Comparison of ENCODE assay signal across 20 cellular contexts in genomic region chr20:697826-698225, GRCh38. TPM values are rescaled to one million over a fixed set of nuclear protein-coding genes. Genes with fewer than 3 reads are reported as not detected.
A peak's percentile ranks its signal among the peaks of the same experiment; 100 is the strongest.
DNase-seq lines count a peak whose midpoint lies in the region; ATAC-seq, FAIRE-seq and TF ChIP-seq lines count a peak whose summit lies in the region.
"Had no signal": no experiment of that assay in that cellular context is flagged by ENCODE, and none has a peak within 500 bp of the region (broad histone marks: within the 10 kb centered on the region; RNA-seq: fewer than 3 reads in every experiment).

No MANE protein-coding gene starts in this region.

- H3K4me1 ChIP-seq in HepG2 (ENCODE audit: insufficient read depth, low read length) (no peaks in the 10 kb centered on the region), right lobe of liver (peaks cover 0 to 13% (median 4%) of the 10 kb centered on the region in 4 donors), H1 (replicated peaks in 1 of 4; ENCODE audit: control insufficient read depth in 3 of 4, insufficient read depth in 4 of 4, low read length in 3 of 4) (peaks cover 7 to 15% (median 10%) of the 10 kb centered on the region in 4 experiments), spleen (no peaks in the 10 kb centered on the region), upper lobe of right lung (no peaks in the 10 kb centered on the region)
- H3K4me1 ChIP-seq: HAP-1 had no signal

- TF ChIP-seq POLR2A in HepG2 (IDR thresholded peaks at IDR 0.05; ENCODE audit: insufficient read depth in 1 of 2, low read depth in 2 of 2, low read length in 2 of 2) (no peak), right lobe of liver (IDR thresholded peaks at IDR 0.05) (no peak), H1 (IDR thresholded peaks at IDR 0.05; ENCODE audit: control extremely low read depth in 1 of 2, low read depth in 2 of 2, low read length in 2 of 2) (no peak), spleen (IDR thresholded peaks at IDR 0.05) (no peak)

- TF ChIP-seq EP300 in HepG2 (IDR thresholded peaks at IDR 0.05; ENCODE audit: low read depth in 2 of 2, low read length in 2 of 2) (no peak), HepG2 (CRISPR knock-in tag; IDR thresholded peaks at IDR 0.05; ENCODE audit: borderline replicate concordance) (no peak), H1 (IDR thresholded peaks at IDR 0.05; ENCODE audit: borderline replicate concordance in 1 of 2, low read depth in 2 of 2, low read length in 2 of 2) (no peak)

- WGBS in HepG2 (ENCODE audit: low lambda C conversion rate) = 34% methylated on average over 9 of the region's 9 CpGs
- WGBS in right lobe of liver (ENCODE audit: insufficient coverage, low coverage, low lambda C conversion rate, missing lambda C conversion rate) = 80% methylated on average over 8 of the region's 9 CpGs
- 83% methylated on average over 8 of the region's 9 CpGs; no CpG with 5 or more reads in 1 of the 2 experiments for WGBS in H1 (ENCODE audit: extremely low coverage in 1 of 2, insufficient coverage in 1 of 2, insufficient read length in 1 of 2, insufficient replicate concordance in 2 of 2, low coverage in 1 of 2, low lambda C conversion rate in 2 of 2, missing lambda C conversion rate in 1 of 2), 2 experiments
- 67 to 88% (median 77%) methylated on average over 9 of the region's 9 CpGs for WGBS in spleen, 5 donors

- H2AK5ac ChIP-seq in H1 (ENCODE audit: low read depth, low read length) = no peak overlapping the region

- peaks cover 28% of the 10 kb centered on the region for H3K27me3 Mint-ChIP-seq in nephron progenitor cell (ENCODE audit: low read depth, poor library complexity)

- H2AFZ ChIP-seq in HepG2 (ENCODE audit: low read length) = no peak overlapping the region
- H2AFZ ChIP-seq in H1 (ENCODE audit: low read length) = peak overlapping the region; percentile 20; the same call in 1 of the 2 replicates

- TF ChIP-seq RAD21 in HepG2 (CRISPR knock-in tag; IDR thresholded peaks at IDR 0.05) (no peak), H1 (IDR thresholded peaks at IDR 0.05 in 1 of 2, conservative IDR thresholded peaks at IDR 0.05 in 1 of 2; ENCODE audit: low read depth in 2 of 2, low read length in 2 of 2) (no peak)

- CTCF ChIA-PET in HepG2 (lab: Yijun Ruan, JAX; ENCODE audit: low intra/inter-chr PET ratio, low total read pairs) (no interaction called here), H1 (lab: Charles Lee; ENCODE audit: partially characterized antibody) (no interaction called here)

- 0 out of 2 replicates have a peak overlapping the region, but pooled peaks have one; percentile 50 for H2BK12ac ChIP-seq in H1 (ENCODE audit: low read depth, low read length)

- no peak overlapping the region for H3K4me2 ChIP-seq in HepG2 (ENCODE audit: low read depth, low read length)
- no peak overlapping the region for H3K4me2 ChIP-seq in H1 (ENCODE audit: insufficient read depth in 1 of 2, low read depth in 2 of 2, low read length in 2 of 2)
- H3K4me2 ChIP-seq: BLaER1 had no signal

- no peak overlapping the region for H3K14ac ChIP-seq in H1 (ENCODE audit: insufficient read length)

- peaks cover 1% of the 10 kb centered on the region; the same call in 1 of the 2 replicates for H3K23me2 ChIP-seq in H1 (ENCODE audit: low read depth, low read length)

- no peak overlapping the region for H4K5ac ChIP-seq in H1 (ENCODE audit: insufficient read length, low read depth, low read length)

- no peak overlapping the region for H3K18ac ChIP-seq in H1 (ENCODE audit: extremely low read depth, low read length)

- intact Hi-C loops in HepG2 (cut with micrococcal nuclease; ENCODE audit: unreplicated experiment) = no loop called here
- intact Hi-C loops in right lobe of liver (cut with DNase I) = no loop called here
- intact Hi-C loops in spleen (cut with DNase I; ENCODE audit: low total_unique reads) = no loop called here
- intact Hi-C loops in upper lobe of right lung (cut with DNase I) = no loop called here

- no peak overlapping the region for H3K4ac ChIP-seq in H1 (replicated peaks; ENCODE audit: insufficient read length, low read depth, low read length)

- no peak overlapping the region for H3K27ac ChIP-seq in HepG2 (ENCODE audit: extremely low read length, insufficient read depth, low read length)
- no peak overlapping the region for H3K27ac ChIP-seq in right lobe of liver
- H3K27ac ChIP-seq in H1 (ENCODE audit: low read depth, low read length) = no peak overlapping the region
- H3K27ac ChIP-seq in spleen = no peak overlapping the region
- H3K27ac ChIP-seq in upper lobe of right lung = no peak overlapping the region
- H3K27ac ChIP-seq: BLaER1 had no signal

- H2BK5ac ChIP-seq in H1 (ENCODE audit: low read depth, low read length) = no peak overlapping the region

- H2BK120ac ChIP-seq in H1 (replicated peaks; ENCODE audit: low read depth, low read length) = no peak overlapping the region

- no peaks in the 10 kb centered on the region for H3K79me2 ChIP-seq in HepG2 (ENCODE audit: insufficient read depth, low read length)
- H3K79me2 ChIP-seq in H1 (ENCODE audit: control insufficient read depth in 1 of 2, insufficient read depth in 2 of 2, low read length in 2 of 2) = no peaks in the 10 kb centered on the region

- no peak for TF ChIP-seq CTCF in HepG2 (CRISPR knock-in tag; IDR thresholded peaks at IDR 0.05)
- TF ChIP-seq CTCF in right lobe of liver (IDR thresholded peaks at IDR 0.05) = no peak
- TF ChIP-seq CTCF in H1 (IDR thresholded peaks at IDR 0.05; ENCODE audit: control extremely low read depth in 1 of 3, insufficient read depth in 1 of 3, low read depth in 1 of 3, low read length in 3 of 3) = no peak
- no peak for TF ChIP-seq CTCF in nephron progenitor cell (IDR thresholded peaks at IDR 0.05)
- TF ChIP-seq CTCF in spleen (IDR thresholded peaks at IDR 0.05 in 8 of 11, conservative IDR thresholded peaks at IDR 0.05 in 3 of 11) = no peak
- TF ChIP-seq CTCF in upper lobe of right lung (IDR thresholded peaks at IDR 0.05) = no peak

- no TSS peak for BruUV-seq in HepG2 (replicated peaks; lab: Mats Ljungman, UMichigan)

- no peaks in the 10 kb centered on the region for H3K9me3 Mint-ChIP-seq in nephron progenitor cell
- H3K9me3 Mint-ChIP-seq: CD4-positive, alpha-beta memory T cell had no signal

- H3K9ac ChIP-seq in HepG2 (ENCODE audit: insufficient read depth, low read depth, low read length) (no peak overlapping the region), H1 (replicated peaks in 1 of 4; ENCODE audit: extremely low read depth in 1 of 4, low read depth in 3 of 4, low read length in 3 of 4) (no peak overlapping the region)
- H3K9ac ChIP-seq: BLaER1 had no signal

- POLR2A ChIA-PET in HepG2 (lab: Yijun Ruan, JAX) (no interaction called here), H1 (lab: Charles Lee; ENCODE audit: partially characterized antibody) (no interaction called here)

- H3K27me3 ChIP-seq in HepG2 (ENCODE audit: control insufficient read depth in 1 of 2, insufficient read depth in 2 of 2, low read length in 2 of 2) (peaks cover 18 to 65% of the 10 kb centered on the region in 2 experiments), right lobe of liver (no peaks in the 10 kb centered on the region), H1 (replicated peaks in 1 of 4; ENCODE audit: control insufficient read depth in 3 of 4, extremely low read depth in 1 of 4, insufficient read depth in 3 of 4, low read length in 3 of 4) (no peaks in the 10 kb centered on the region), spleen (replicated peaks in 1 of 7) (peaks cover 0 to 39% (median 0%) of the 10 kb centered on the region in 7 donors), upper lobe of right lung (peaks cover 9% of the 10 kb centered on the region)
- H3K27me3 ChIP-seq: BLaER1 had no signal

- no peak overlapping the region for H2BK15ac ChIP-seq in H1 (ENCODE audit: low read length)

- no peak overlapping the region for H4K8ac ChIP-seq in H1 (ENCODE audit: extremely low read depth, insufficient read depth, low read length)

- H3K4me1 Mint-ChIP-seq in nephron progenitor cell = peaks cover 25% of the 10 kb centered on the region
- H3K4me1 Mint-ChIP-seq: CD14-positive monocyte; CD4-positive, alpha-beta memory T cell had no signal

- H3K27ac Mint-ChIP-seq in nephron progenitor cell = peak overlapping the region; percentile 69
- H3K27ac Mint-ChIP-seq: CD14-positive monocyte had no signal

- no peak overlapping the region for H3K23ac ChIP-seq in H1 (ENCODE audit: insufficient read length)

- no peak overlapping the region for H3K4me3 Mint-ChIP-seq in nephron progenitor cell
- H3K4me3 Mint-ChIP-seq: CD14-positive monocyte; CD4-positive, alpha-beta memory T cell; IgD-negative memory B cell had no signal

- no peak for ATAC-seq in HepG2
- ATAC-seq in right lobe of liver = no peak
- no peak for ATAC-seq in upper lobe of right lung
- ATAC-seq in GM21528 (IDR thresholded peaks at IDR 0.05; ENCODE audit: low FRiP score, unreplicated experiment) = no peak
- ATAC-seq: GM12878 had no signal

- H3K79me1 ChIP-seq in H1 (ENCODE audit: low read depth, low read length) = no peaks in the 10 kb centered on the region

- no peak overlapping the region for H2BK20ac ChIP-seq in H1 (ENCODE audit: low read length)

- no peak overlapping the region for H4K91ac ChIP-seq in H1 (replicated peaks; ENCODE audit: insufficient read length, low read length)

- FAIRE-seq in HepG2 (lab: Jason Lieb, UNC) (no peak), H1 (lab: Jason Lieb, UNC) (no peak)
- FAIRE-seq: GM12878, HTR-8/SVneo had no signal

- H3K9me3 ChIP-seq in HepG2 (ENCODE audit: low read length) = no peaks in the 10 kb centered on the region
- H3K9me3 ChIP-seq in right lobe of liver = no peaks in the 10 kb centered on the region
- no peaks in the 10 kb centered on the region for H3K9me3 ChIP-seq in H1 (ENCODE audit: insufficient read depth in 2 of 2, low read depth in 1 of 2, low read length in 1 of 2)
- no peaks in the 10 kb centered on the region for H3K9me3 ChIP-seq in spleen
- H3K9me3 ChIP-seq in upper lobe of right lung = no peaks in the 10 kb centered on the region
- H3K9me3 ChIP-seq: BLaER1, HAP-1 had no signal

- H3K36me3 ChIP-seq in HepG2 (replicated peaks in 1 of 2; ENCODE audit: control insufficient read depth in 1 of 2, insufficient read depth in 2 of 2, low read length in 2 of 2) (no peaks in the 10 kb centered on the region), right lobe of liver (no peaks in the 10 kb centered on the region), H1 (ENCODE audit: control insufficient read depth in 2 of 4, insufficient read depth in 4 of 4, low read length in 3 of 4) (no peaks in the 10 kb centered on the region), spleen (no peaks in the 10 kb centered on the region), upper lobe of right lung (no peaks in the 10 kb centered on the region)
- H3K36me3 ChIP-seq: BLaER1, HAP-1 had no signal

- no peak overlapping the region for H3K56ac ChIP-seq in H1 (replicated peaks; ENCODE audit: insufficient read length, low read depth, low read length)

- H3K4me3 ChIP-seq in HepG2 (replicated peaks in 1 of 3; ENCODE audit: insufficient read depth in 1 of 3, low read depth in 2 of 3, low read length in 3 of 3) = no peak overlapping the region
- no peak overlapping the region for H3K4me3 ChIP-seq in right lobe of liver
- no peak overlapping the region for H3K4me3 ChIP-seq in H1 (ENCODE audit: extremely low read depth in 1 of 4, insufficient read depth in 2 of 4, low read depth in 3 of 4, low read length in 4 of 4)
- H3K4me3 ChIP-seq in spleen = no peak overlapping the region
- H3K4me3 ChIP-seq in upper lobe of right lung = no peak overlapping the region
- H3K4me3 ChIP-seq: BLaER1, GM12878, HAP-1 had no signal

- no peaks in the 10 kb centered on the region; the same call in 1 of the 2 replicates for H4K20me1 ChIP-seq in HepG2 (ENCODE audit: insufficient read depth, low read length)
- no peaks in the 10 kb centered on the region for H4K20me1 ChIP-seq in H1 (replicated peaks in 1 of 2; ENCODE audit: control insufficient read depth in 1 of 2, insufficient read depth in 2 of 2, low read length in 2 of 2)
- H4K20me1 ChIP-seq: BLaER1 had no signal

- DNase-seq in HepG2 (ENCODE audit: low spot score) (no peak), right lobe of liver (no peak), H1 (ENCODE audit: low read depth in 1 of 2, low spot score in 2 of 2) (no peak), nephron progenitor cell (no peak), spleen (peak; percentile 41), GDM1 (lab: John Stamatoyannopoulos, UW) (no peak), upper lobe of right lung (no peak)
- DNase-seq: 8988T; CD4-positive, alpha-beta memory T cell; DMS79 treated with DMSO at 0.1 percent for 48 hours; KBM-7 had no signal

- in situ Hi-C loops in HepG2 (cut with HindIII; ENCODE audit: extremely low pct_ligation_motif_present, low pct_unique_long_range_greater_than_20kb) = no loop called here

- no peaks in the 10 kb centered on the region for H3K36me3 Mint-ChIP-seq in nephron progenitor cell (ENCODE audit: low read depth)
- H3K36me3 Mint-ChIP-seq: CD14-positive monocyte; CD4-positive, alpha-beta memory T cell had no signal

RNA-seq across cellular contexts. Expression of gene SCRT2, which starts 22.2 kb away (rescaled TPM):
- total RNA-seq in HepG2 (2016; rRNA removed; fragmentation: Illumina TruSeq; extraction: Trizol) (not detected in 2 replicates), right lobe of liver (not detected), spleen (under 1 TPM in 1 of 7 donors, not detected in 6; 0.09 TPM), upper lobe of right lung (not detected)
- total RNA-seq in HepG2 (2016; cell fraction: cytosol; rRNA removed; fragmentation: Illumina TruSeq; extraction: Trizol; ENCODE audit: low read depth) = not detected in 2 replicates
- total RNA-seq in HepG2 (2016; cell fraction: insoluble cytoplasmic fraction; rRNA removed; fragmentation: Illumina TruSeq; extraction: Trizol) = not detected in 2 replicates
- not detected in 2 replicates for total RNA-seq in HepG2 (2016; cell fraction: membrane; rRNA removed; fragmentation: Illumina TruSeq; extraction: Trizol)
- not detected in 2 replicates for total RNA-seq in HepG2 (2016; cell fraction: nucleus; rRNA removed; fragmentation: Illumina TruSeq; extraction: Trizol)
- polyA plus RNA-seq in HepG2 (2011; rRNA removed) (not detected in 2 replicates), H1 (2011; rRNA removed) (0.12 and 0.14 TPM in 2 replicates), spleen (not detected)
- not detected in 2 replicates for polyA plus RNA-seq in HepG2 (2011; cell fraction: cytosol; rRNA removed)
- polyA plus RNA-seq in HepG2 (2011; cell fraction: nucleus; rRNA removed) = not detected in 2 replicates
- polyA plus RNA-seq in HepG2 (2012) = not detected in 2 replicates
- not detected in 2 replicates for polyA plus RNA-seq in HepG2 (2016; cell fraction: cytosol; fragmentation: Illumina TruSeq; extraction: Trizol; ENCODE audit: low read depth)
- polyA plus RNA-seq in HepG2 (2016; cell fraction: insoluble cytoplasmic fraction; fragmentation: Illumina TruSeq; extraction: Trizol; ENCODE audit: low read depth) = not detected in 2 replicates
- polyA plus RNA-seq in HepG2 (2016; cell fraction: membrane; fragmentation: Illumina TruSeq; extraction: Trizol; ENCODE audit: low read depth) = not detected in 2 replicates
- not detected in 2 replicates for polyA plus RNA-seq in HepG2 (2016; cell fraction: nucleus; fragmentation: Illumina TruSeq; extraction: Trizol; ENCODE audit: insufficient read depth, low read depth)
- polyA minus RNA-seq in HepG2 (2011; rRNA and poly(A)+ RNA removed; ENCODE audit: low replicate concordance) = not detected in 2 replicates
- polyA minus RNA-seq in HepG2 (2011; cell fraction: cytosol; rRNA and poly(A)+ RNA removed) = not detected in 2 replicates
- not detected in 2 replicates for polyA minus RNA-seq in HepG2 (2011; cell fraction: nucleus; rRNA and poly(A)+ RNA removed)
- total RNA-seq in H1 (2021; fragmentation: NEBNext Ultra II Directional; extraction: Animal tissue kit (Norgen Biotek cat#: 25700)) = 0.27 and 0.34 TPM in 2 replicates
- 0.05 TPM for polyA plus RNA-seq in H1 (2011; cell fraction: cytosol; rRNA removed)
- polyA plus RNA-seq in H1 (2011; cell fraction: nucleus; rRNA removed) = 0.57 TPM
- polyA plus RNA-seq in H1 (2012, experiment 1 of 2) = 0.21 to 0.36 TPM (median 0.32 TPM) in 4 replicates
- 0.25 TPM for polyA plus RNA-seq in H1 (2012, experiment 2 of 2)
- polyA plus RNA-seq in H1 (2013, experiment 1 of 2) = 0.59 TPM
- 0.55 TPM for polyA plus RNA-seq in H1 (2013, experiment 2 of 2)
- polyA minus RNA-seq in H1 (2011; rRNA and poly(A)+ RNA removed) = 0.05 and 0.06 TPM in 2 replicates
- 0.44 TPM for polyA minus RNA-seq in H1 (2011; cell fraction: cytosol; rRNA and poly(A)+ RNA removed)
- polyA minus RNA-seq in H1 (2011; cell fraction: nucleus; rRNA and poly(A)+ RNA removed) = 0.30 TPM
- total RNA-seq: CD4-positive, alpha-beta memory T cell; GM12878; H4 had no signal
- polyA plus RNA-seq: AG04450; CD14-positive monocyte; CD4-positive, alpha-beta memory T cell; GM12878; IgD-negative memory B cell had no signal

RNA-seq across cellular contexts. Expression of gene SRXN1, which starts 44.8 kb away (rescaled TPM):
- total RNA-seq in HepG2 (2016; rRNA removed; fragmentation: Illumina TruSeq; extraction: Trizol) = 87.7 and 98.2 TPM in 2 replicates
- 26.2 and 26.7 TPM in 2 replicates for total RNA-seq in HepG2 (2016; cell fraction: cytosol; rRNA removed; fragmentation: Illumina TruSeq; extraction: Trizol; ENCODE audit: low read depth)
- 85.6 and 95.5 TPM in 2 replicates for total RNA-seq in HepG2 (2016; cell fraction: insoluble cytoplasmic fraction; rRNA removed; fragmentation: Illumina TruSeq; extraction: Trizol)
- total RNA-seq in HepG2 (2016; cell fraction: membrane; rRNA removed; fragmentation: Illumina TruSeq; extraction: Trizol) = 86.8 and 92.3 TPM in 2 replicates
- total RNA-seq in HepG2 (2016; cell fraction: nucleus; rRNA removed; fragmentation: Illumina TruSeq; extraction: Trizol) = 37.3 and 40.4 TPM in 2 replicates
- 29.9 and 41.3 TPM in 2 replicates for polyA plus RNA-seq in HepG2 (2011; rRNA removed)
- 26.1 and 37.8 TPM in 2 replicates for polyA plus RNA-seq in HepG2 (2011; cell fraction: cytosol; rRNA removed)
- polyA plus RNA-seq in HepG2 (2011; cell fraction: nucleus; rRNA removed) = 10.4 and 16.8 TPM in 2 replicates
- 39.7 and 59.3 TPM in 2 replicates for polyA plus RNA-seq in HepG2 (2012)
- 18.8 and 21.5 TPM in 2 replicates for polyA plus RNA-seq in HepG2 (2016; cell fraction: cytosol; fragmentation: Illumina TruSeq; extraction: Trizol; ENCODE audit: low read depth)
- 78.8 and 84.6 TPM in 2 replicates for polyA plus RNA-seq in HepG2 (2016; cell fraction: insoluble cytoplasmic fraction; fragmentation: Illumina TruSeq; extraction: Trizol; ENCODE audit: low read depth)
- 49.8 and 51.3 TPM in 2 replicates for polyA plus RNA-seq in HepG2 (2016; cell fraction: membrane; fragmentation: Illumina TruSeq; extraction: Trizol; ENCODE audit: low read depth)
- 53.3 and 55.5 TPM in 2 replicates for polyA plus RNA-seq in HepG2 (2016; cell fraction: nucleus; fragmentation: Illumina TruSeq; extraction: Trizol; ENCODE audit: insufficient read depth, low read depth)
- 29.6 and 43.5 TPM in 2 replicates for polyA minus RNA-seq in HepG2 (2011; rRNA and poly(A)+ RNA removed; ENCODE audit: low replicate concordance)
- 17.1 and 26.2 TPM in 2 replicates for polyA minus RNA-seq in HepG2 (2011; cell fraction: cytosol; rRNA and poly(A)+ RNA removed)
- 8.4 and 15.7 TPM in 2 replicates for polyA minus RNA-seq in HepG2 (2011; cell fraction: nucleus; rRNA and poly(A)+ RNA removed)
- total RNA-seq in right lobe of liver = 100 to 1,000 TPM in 2 of 6 experiments, 10 to 100 TPM in 4; 14.4 to 166 (median 46.0) TPM
- total RNA-seq in H1 (2021; fragmentation: NEBNext Ultra II Directional; extraction: Animal tissue kit (Norgen Biotek cat#: 25700)) = 15.8 and 16.7 TPM in 2 replicates
- 12.2 and 12.7 TPM in 2 replicates for polyA plus RNA-seq in H1 (2011; rRNA removed)
- 15.8 TPM for polyA plus RNA-seq in H1 (2011; cell fraction: cytosol; rRNA removed)
- polyA plus RNA-seq in H1 (2011; cell fraction: nucleus; rRNA removed) = 7.5 TPM
- 15.0 to 16.5 TPM (median 15.5 TPM) in 4 replicates for polyA plus RNA-seq in H1 (2012, experiment 1 of 2)
- 5.7 TPM for polyA plus RNA-seq in H1 (2012, experiment 2 of 2)
- polyA plus RNA-seq in H1 (2013, experiment 1 of 2) = 13.5 TPM
- polyA plus RNA-seq in H1 (2013, experiment 2 of 2) = 13.9 TPM
- polyA minus RNA-seq in H1 (2011; rRNA and poly(A)+ RNA removed) = 14.4 and 15.9 TPM in 2 replicates
- polyA minus RNA-seq in H1 (2011; cell fraction: cytosol; rRNA and poly(A)+ RNA removed) = 5.9 TPM
- 7.6 TPM for polyA minus RNA-seq in H1 (2011; cell fraction: nucleus; rRNA and poly(A)+ RNA removed)
- total RNA-seq in spleen = 10 to 100 TPM; 10.6 to 31.3 (median 14.2) TPM
- 10 to 100 TPM in 1 of 3 donors, 1 to 10 TPM in 2; 4.5 to 11.2 (median 7.0) TPM for polyA plus RNA-seq in spleen
- 41.2 TPM for total RNA-seq in upper lobe of right lung
